In the genomic region with DNA sequence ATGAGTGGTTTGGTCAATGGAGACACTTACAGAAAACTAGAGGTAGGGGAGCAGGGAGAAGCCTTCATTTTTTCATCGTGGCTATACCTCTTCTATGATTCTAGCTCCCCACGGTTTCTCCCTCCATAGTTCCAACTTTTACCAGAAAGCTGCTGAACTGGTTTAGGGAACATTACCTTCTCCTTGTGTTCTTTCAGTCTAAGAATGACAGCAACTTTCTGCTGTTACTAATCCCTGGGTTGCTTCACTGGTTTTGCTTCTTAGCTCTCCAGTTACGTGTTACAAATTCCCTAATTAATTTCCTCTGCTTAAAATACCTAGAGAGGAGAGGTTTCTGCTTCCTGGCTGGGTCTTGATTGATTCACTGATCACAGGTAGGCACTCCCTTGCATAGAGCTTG, we compare ENCODE assay signal across 17 cellular contexts.
A peak's percentile ranks its signal among the peaks of the same experiment; 100 is the strongest.
DNase-seq lines count a peak whose midpoint lies in the region; TF ChIP-seq lines count a peak whose summit lies in the region.
"Had no signal": no experiment of that assay in that cellular context is flagged by ENCODE, and none has a peak within 500 bp of the region (broad histone marks: within the 10 kb centered on the region; RNA-seq: fewer than 3 reads in every experiment).

No MANE protein-coding gene starts in this region.

- H3K27me3 Mint-ChIP-seq in mesothelial cell of epicardium (ENCODE audit: low read depth): no peaks in the 10 kb centered on the region

- no peaks in the 10 kb centered on the region for H3K27me3 ChIP-seq in mammary epithelial cell (ENCODE audit: insufficient read depth, low read length)
- no peaks in the 10 kb centered on the region for H3K27me3 ChIP-seq in breast epithelium
- no peaks in the 10 kb centered on the region for H3K27me3 ChIP-seq in spleen (replicated peaks in 1 of 7)
- H3K27me3 ChIP-seq: BLaER1 had no signal

- dilution Hi-C loops in mammary epithelial cell (cut with HindIII; ENCODE audit: low sequenced_read_pairs): no loop called here

- TF ChIP-seq POLR2A in breast epithelium (IDR thresholded peaks at IDR 0.05) (no peak), spleen (IDR thresholded peaks at IDR 0.05) (no peak)

- H3K4me1 Mint-ChIP-seq in mesothelial cell of epicardium: peaks cover 7% of the 10 kb centered on the region

- WGBS in mammary epithelial cell (ENCODE audit: low coverage, missing lambda C conversion rate): 41% methylated on average over 3 of the region's 3 CpGs
- WGBS in spleen, 5 donors: 59 to 82% (median 77%) methylated on average over 3 of the region's 3 CpGs

- no peaks in the 10 kb centered on the region for H3K79me2 ChIP-seq in mammary epithelial cell (ENCODE audit: insufficient read depth, low read length)

- CTCF ChIA-PET in mammary epithelial cell (lab: Charles Lee; ENCODE audit: low non-redundant PET): no interaction called here

- H3K9me3 Mint-ChIP-seq in mesothelial cell of epicardium: peaks cover 19% of the 10 kb centered on the region

- H3K9ac ChIP-seq in mammary epithelial cell (ENCODE audit: insufficient read depth, low read length): no peak overlapping the region
- H3K9ac ChIP-seq: BLaER1 had no signal

- H3K27ac Mint-ChIP-seq in mesothelial cell of epicardium: peak overlapping the region; percentile 5

- DNase-seq in mammary epithelial cell: peak; percentile 72
- no peak for DNase-seq in breast epithelium (ENCODE audit: low spot score in 2 of 2)
- peak; percentile 94 for DNase-seq in epithelial cell of esophagus (ENCODE audit: low read depth)
- DNase-seq in mesothelial cell of epicardium (ENCODE audit: low spot score in 2 of 2, unreplicated experiment in 2 of 2): no peak
- DNase-seq in spleen: no peak
- DNase-seq in HK-2 (ENCODE audit: unreplicated experiment): no peak
- no peak for DNase-seq in CD1c-positive myeloid dendritic cell (ENCODE audit: extremely low spot score)
- no peak for DNase-seq in NCI-H524 (lab: John Stamatoyannopoulos, UW)
- DNase-seq: DMS 273 treated with DMSO at 0.1 percent for 48 hours, H7, MV-4-11, NCI-H1417, NCI-H187 treated with DMSO at 0.1 percent for 48 hours, NCI-H510A treated with DMSO at 0.1 percent for 48 hours, SHP77 had no signal

- in situ Hi-C loops in mammary epithelial cell (cut with MboI; ENCODE audit: low sequenced_read_pairs in 2 of 2): no loop called here

- intact Hi-C loops in mammary epithelial cell (cut with micrococcal nuclease) (no loop called here), breast epithelium (cut with DNase I; ENCODE audit: low total_unique reads) (no loop called here), spleen (cut with DNase I; ENCODE audit: low total_unique reads) (no loop called here)

- TF ChIP-seq CTCF in mammary epithelial cell (conservative IDR thresholded peaks at IDR 0.05 in 1 of 2, IDR thresholded peaks at IDR 0.05 in 1 of 2; ENCODE audit: extremely low read depth in 1 of 2, insufficient read depth in 1 of 2, low read depth in 1 of 2, low read length in 2 of 2) (no peak), breast epithelium (IDR thresholded peaks at IDR 0.05) (no peak), epithelial cell of esophagus (IDR thresholded peaks at IDR 0.05; ENCODE audit: insufficient read depth, low read depth, low read length, missing control alignments) (no peak), mesothelial cell of epicardium (IDR thresholded peaks at IDR 0.05; ENCODE audit: unreplicated experiment) (no peak), spleen (IDR thresholded peaks at IDR 0.05 in 8 of 11, conservative IDR thresholded peaks at IDR 0.05 in 3 of 11) (no peak)

- H3K9me3 ChIP-seq in mammary epithelial cell (replicated peaks; ENCODE audit: insufficient read depth, low read length) (peaks cover 17% of the 10 kb centered on the region), breast epithelium (no peaks in the 10 kb centered on the region), spleen (peaks cover 0 to 24% (median 9%) of the 10 kb centered on the region in 8 donors)

- no peaks in the 10 kb centered on the region for H4K20me1 ChIP-seq in mammary epithelial cell (ENCODE audit: insufficient read depth, low read length)
- H4K20me1 ChIP-seq: BLaER1 had no signal

- no peak overlapping the region for H3K4me3 ChIP-seq in mammary epithelial cell (replicated peaks in 1 of 3; ENCODE audit: insufficient read depth in 1 of 3, low read depth in 2 of 3, low read length in 3 of 3)
- H3K4me3 ChIP-seq in breast epithelium: no peak overlapping the region
- H3K4me3 ChIP-seq in epithelial cell of esophagus (ENCODE audit: low read length): peak overlapping the region; percentile 13
- no peak overlapping the region for H3K4me3 ChIP-seq in spleen
- H3K4me3 ChIP-seq: BLaER1, K562 had no signal

- H3K27ac ChIP-seq in mammary epithelial cell (ENCODE audit: insufficient read depth, low read depth, low read length) (no peak overlapping the region), breast epithelium (no peak overlapping the region), spleen (no peak overlapping the region)
- H3K27ac ChIP-seq: BLaER1 had no signal

- peaks cover 6% of the 10 kb centered on the region for H3K36me3 Mint-ChIP-seq in mesothelial cell of epicardium

- H3K4me3 Mint-ChIP-seq in mesothelial cell of epicardium: no peak overlapping the region

- H2AFZ ChIP-seq in mammary epithelial cell (ENCODE audit: low read depth, low read length): peak overlapping the region; percentile 42

- no peaks in the 10 kb centered on the region for H3K36me3 ChIP-seq in mammary epithelial cell (ENCODE audit: insufficient read depth, low read length)
- no peaks in the 10 kb centered on the region for H3K36me3 ChIP-seq in breast epithelium
- no peaks in the 10 kb centered on the region for H3K36me3 ChIP-seq in spleen

- BruUV-seq in mammary epithelial cell (replicated peaks; lab: Mats Ljungman, UMichigan): no TSS peak

- H3K4me2 ChIP-seq in mammary epithelial cell (ENCODE audit: insufficient read depth, low read depth, low read length): no peak overlapping the region
- H3K4me2 ChIP-seq: BLaER1 had no signal

- H3K4me1 ChIP-seq in mammary epithelial cell (ENCODE audit: insufficient read depth, low read length) (no peaks in the 10 kb centered on the region), breast epithelium (no peaks in the 10 kb centered on the region), spleen (no peaks in the 10 kb centered on the region)
- H3K4me1 ChIP-seq: BLaER1 had no signal

Comparison
In these comparisons a context has a peak if more than half of its experiments do, and no peak if none do; other contexts are left out.
1. DNase-seq: peak in mammary epithelial cell (single experiment) and epithelial cell of esophagus (single experiment); none in breast epithelium (0 of 2), mesothelial cell of epicardium (0 of 2), spleen (single experiment), HK-2 (single experiment), CD1c-positive myeloid dendritic cell (single experiment) and NCI-H524 (0 of 2).